1 cellular context compared by ENCODE assay signal in genomic region chr17:41692722-41693521, GRCh38.
TF ChIP-seq lines count a peak whose summit lies in the region.

No MANE protein-coding gene starts in this region.

TF ChIP-seq in HepG2, 621 proteins besides CTCF, POLR2A, EP300 and RAD21 (continued from another document and continues in another):
- TF ChIP-seq BRF2 (CRISPR knock-in tag; IDR thresholded peaks at IDR 0.05) (no peak), HCFC1 (IDR thresholded peaks at IDR 0.05; ENCODE audit: low read depth, low read length) (no peak), GATAD2A (CRISPR knock-in tag; IDR thresholded peaks at IDR 0.05) (no peak), ZNF296 (CRISPR knock-in tag; conservative IDR thresholded peaks at IDR 0.05) (no peak), KLF16 (CRISPR knock-in tag; IDR thresholded peaks at IDR 0.05) (no peak), NAIF1 (CRISPR knock-in tag; IDR thresholded peaks at IDR 0.05; ENCODE audit: borderline replicate concordance) (no peak), ZNF749 (CRISPR knock-in tag; IDR thresholded peaks at IDR 0.05; ENCODE audit: borderline replicate concordance) (no peak), SRSF4 (IDR thresholded peaks at IDR 0.05; ENCODE audit: low read depth, low read length, poor library complexity, severe bottlenecking) (no peak), XBP1 (CRISPR knock-in tag; IDR thresholded peaks at IDR 0.05) (no peak), ZNF709 (CRISPR knock-in tag; IDR thresholded peaks at IDR 0.05) (0 out of 2 replicates have a peak, but pooled peaks have one; percentile 16), TAF15 (IDR thresholded peaks at IDR 0.05; ENCODE audit: low read depth, low read length, poor library complexity, severe bottlenecking) (no peak), SP4 (CRISPR knock-in tag; IDR thresholded peaks at IDR 0.05) (no peak), ZNF282 (IDR thresholded peaks at IDR 0.05; ENCODE audit: partially characterized antibody) (no peak), SMAD1 (CRISPR knock-in tag; IDR thresholded peaks at IDR 0.05; ENCODE audit: borderline replicate concordance, low read depth) (no peak), ZMYM2 (CRISPR knock-in tag; IDR thresholded peaks at IDR 0.05) (no peak), FOXK2 (IDR thresholded peaks at IDR 0.05) (no peak), DBP (CRISPR knock-in tag; IDR thresholded peaks at IDR 0.05; ENCODE audit: not compliant biosample characterization) (no peak), ZNF20 (CRISPR knock-in tag; IDR thresholded peaks at IDR 0.05) (no peak), ZNF619 (CRISPR knock-in tag; IDR thresholded peaks at IDR 0.05) (no peak), RXRB (CRISPR knock-in tag; IDR thresholded peaks at IDR 0.05; ENCODE audit: borderline replicate concordance) (no peak), MBD4 (IDR thresholded peaks at IDR 0.05; ENCODE audit: borderline replicate concordance, low read length) (0 out of 2 replicates have a peak, but pooled peaks have one; percentile 1), ZNF235 (CRISPR knock-in tag; IDR thresholded peaks at IDR 0.05; ENCODE audit: borderline replicate concordance) (no peak), ZC3H13 (CRISPR knock-in tag; IDR thresholded peaks at IDR 0.05) (no peak; the same call in 1 of the 2 replicates), DNMT3B (CRISPR knock-in tag; conservative IDR thresholded peaks at IDR 0.05) (0 out of 2 replicates have a peak, but pooled peaks have one; percentile 23), ZNF350 (CRISPR knock-in tag; IDR thresholded peaks at IDR 0.05; ENCODE audit: borderline replicate concordance, low read depth) (no peak), ZSCAN30 (CRISPR knock-in tag; IDR thresholded peaks at IDR 0.05) (no peak), KDM1A (CRISPR knock-in tag; IDR thresholded peaks at IDR 0.05) (no peak), TIGD3 (CRISPR knock-in tag; IDR thresholded peaks at IDR 0.05; ENCODE audit: borderline replicate concordance) (no peak), PBX3 (CRISPR knock-in tag; IDR thresholded peaks at IDR 0.05; ENCODE audit: borderline replicate concordance) (no peak), SSRP1 (CRISPR knock-in tag; IDR thresholded peaks at IDR 0.05) (peak; percentile 85; the same call in 1 of the 2 replicates), ZSCAN20 (CRISPR knock-in tag; IDR thresholded peaks at IDR 0.05; ENCODE audit: borderline replicate concordance) (no peak), HDAC6 (IDR thresholded peaks at IDR 0.05; ENCODE audit: low read depth, low read length) (no peak), ZNF30 (CRISPR knock-in tag; IDR thresholded peaks at IDR 0.05) (no peak), ZSCAN25 (CRISPR knock-in tag; IDR thresholded peaks at IDR 0.05) (no peak), NCOA1 (CRISPR knock-in tag; IDR thresholded peaks at IDR 0.05) (no peak), ZNF512 (CRISPR knock-in tag; IDR thresholded peaks at IDR 0.05) (no peak)
- TF ChIP-seq, protein P1, sequence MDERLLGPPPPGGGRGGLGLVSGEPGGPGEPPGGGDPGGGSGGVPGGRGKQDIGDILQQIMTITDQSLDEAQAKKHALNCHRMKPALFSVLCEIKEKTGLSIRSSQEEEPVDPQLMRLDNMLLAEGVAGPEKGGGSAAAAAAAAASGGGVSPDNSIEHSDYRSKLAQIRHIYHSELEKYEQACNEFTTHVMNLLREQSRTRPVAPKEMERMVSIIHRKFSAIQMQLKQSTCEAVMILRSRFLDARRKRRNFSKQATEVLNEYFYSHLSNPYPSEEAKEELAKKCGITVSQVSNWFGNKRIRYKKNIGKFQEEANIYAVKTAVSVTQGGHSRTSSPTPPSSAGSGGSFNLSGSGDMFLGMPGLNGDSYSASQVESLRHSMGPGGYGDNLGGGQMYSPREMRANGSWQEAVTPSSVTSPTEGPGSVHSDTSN (CRISPR knock-in tag; IDR thresholded peaks at IDR 0.05): no peak
- TF ChIP-seq, protein P2, sequence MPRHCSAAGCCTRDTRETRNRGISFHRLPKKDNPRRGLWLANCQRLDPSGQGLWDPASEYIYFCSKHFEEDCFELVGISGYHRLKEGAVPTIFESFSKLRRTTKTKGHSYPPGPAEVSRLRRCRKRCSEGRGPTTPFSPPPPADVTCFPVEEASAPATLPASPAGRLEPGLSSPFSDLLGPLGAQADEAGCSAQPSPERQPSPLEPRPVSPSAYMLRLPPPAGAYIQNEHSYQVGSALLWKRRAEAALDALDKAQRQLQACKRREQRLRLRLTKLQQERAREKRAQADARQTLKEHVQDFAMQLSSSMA (CRISPR knock-in tag; IDR thresholded peaks at IDR 0.05): 0 out of 2 replicates have a peak, but pooled peaks have one; percentile 29
- TF ChIP-seq, protein P3, sequence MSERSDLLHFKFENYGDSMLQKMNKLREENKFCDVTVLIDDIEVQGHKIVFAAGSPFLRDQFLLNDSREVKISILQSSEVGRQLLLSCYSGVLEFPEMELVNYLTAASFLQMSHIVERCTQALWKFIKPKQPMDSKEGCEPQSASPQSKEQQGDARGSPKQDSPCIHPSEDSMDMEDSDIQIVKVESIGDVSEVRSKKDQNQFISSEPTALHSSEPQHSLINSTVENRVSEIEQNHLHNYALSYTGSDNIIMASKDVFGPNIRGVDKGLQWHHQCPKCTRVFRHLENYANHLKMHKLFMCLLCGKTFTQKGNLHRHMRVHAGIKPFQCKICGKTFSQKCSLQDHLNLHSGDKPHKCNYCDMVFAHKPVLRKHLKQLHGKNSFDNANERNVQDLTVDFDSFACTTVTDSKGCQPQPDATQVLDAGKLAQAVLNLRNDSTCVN (CRISPR knock-in tag; IDR thresholded peaks at IDR 0.05; ENCODE audit: borderline replicate concordance): no peak
- TF ChIP-seq, protein P4, sequence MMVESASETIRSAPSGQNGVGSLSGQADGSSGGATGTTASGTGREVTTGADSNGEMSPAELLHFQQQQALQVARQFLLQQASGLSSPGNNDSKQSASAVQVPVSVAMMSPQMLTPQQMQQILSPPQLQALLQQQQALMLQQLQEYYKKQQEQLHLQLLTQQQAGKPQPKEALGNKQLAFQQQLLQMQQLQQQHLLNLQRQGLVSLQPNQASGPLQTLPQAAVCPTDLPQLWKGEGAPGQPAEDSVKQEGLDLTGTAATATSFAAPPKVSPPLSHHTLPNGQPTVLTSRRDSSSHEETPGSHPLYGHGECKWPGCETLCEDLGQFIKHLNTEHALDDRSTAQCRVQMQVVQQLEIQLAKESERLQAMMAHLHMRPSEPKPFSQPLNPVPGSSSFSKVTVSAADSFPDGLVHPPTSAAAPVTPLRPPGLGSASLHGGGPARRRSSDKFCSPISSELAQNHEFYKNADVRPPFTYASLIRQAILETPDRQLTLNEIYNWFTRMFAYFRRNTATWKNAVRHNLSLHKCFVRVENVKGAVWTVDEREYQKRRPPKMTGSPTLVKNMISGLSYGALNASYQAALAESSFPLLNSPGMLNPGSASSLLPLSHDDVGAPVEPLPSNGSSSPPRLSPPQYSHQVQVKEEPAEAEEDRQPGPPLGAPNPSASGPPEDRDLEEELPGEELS (CRISPR knock-in tag; IDR thresholded peaks at IDR 0.05): no peak
- TF ChIP-seq, protein P5, sequence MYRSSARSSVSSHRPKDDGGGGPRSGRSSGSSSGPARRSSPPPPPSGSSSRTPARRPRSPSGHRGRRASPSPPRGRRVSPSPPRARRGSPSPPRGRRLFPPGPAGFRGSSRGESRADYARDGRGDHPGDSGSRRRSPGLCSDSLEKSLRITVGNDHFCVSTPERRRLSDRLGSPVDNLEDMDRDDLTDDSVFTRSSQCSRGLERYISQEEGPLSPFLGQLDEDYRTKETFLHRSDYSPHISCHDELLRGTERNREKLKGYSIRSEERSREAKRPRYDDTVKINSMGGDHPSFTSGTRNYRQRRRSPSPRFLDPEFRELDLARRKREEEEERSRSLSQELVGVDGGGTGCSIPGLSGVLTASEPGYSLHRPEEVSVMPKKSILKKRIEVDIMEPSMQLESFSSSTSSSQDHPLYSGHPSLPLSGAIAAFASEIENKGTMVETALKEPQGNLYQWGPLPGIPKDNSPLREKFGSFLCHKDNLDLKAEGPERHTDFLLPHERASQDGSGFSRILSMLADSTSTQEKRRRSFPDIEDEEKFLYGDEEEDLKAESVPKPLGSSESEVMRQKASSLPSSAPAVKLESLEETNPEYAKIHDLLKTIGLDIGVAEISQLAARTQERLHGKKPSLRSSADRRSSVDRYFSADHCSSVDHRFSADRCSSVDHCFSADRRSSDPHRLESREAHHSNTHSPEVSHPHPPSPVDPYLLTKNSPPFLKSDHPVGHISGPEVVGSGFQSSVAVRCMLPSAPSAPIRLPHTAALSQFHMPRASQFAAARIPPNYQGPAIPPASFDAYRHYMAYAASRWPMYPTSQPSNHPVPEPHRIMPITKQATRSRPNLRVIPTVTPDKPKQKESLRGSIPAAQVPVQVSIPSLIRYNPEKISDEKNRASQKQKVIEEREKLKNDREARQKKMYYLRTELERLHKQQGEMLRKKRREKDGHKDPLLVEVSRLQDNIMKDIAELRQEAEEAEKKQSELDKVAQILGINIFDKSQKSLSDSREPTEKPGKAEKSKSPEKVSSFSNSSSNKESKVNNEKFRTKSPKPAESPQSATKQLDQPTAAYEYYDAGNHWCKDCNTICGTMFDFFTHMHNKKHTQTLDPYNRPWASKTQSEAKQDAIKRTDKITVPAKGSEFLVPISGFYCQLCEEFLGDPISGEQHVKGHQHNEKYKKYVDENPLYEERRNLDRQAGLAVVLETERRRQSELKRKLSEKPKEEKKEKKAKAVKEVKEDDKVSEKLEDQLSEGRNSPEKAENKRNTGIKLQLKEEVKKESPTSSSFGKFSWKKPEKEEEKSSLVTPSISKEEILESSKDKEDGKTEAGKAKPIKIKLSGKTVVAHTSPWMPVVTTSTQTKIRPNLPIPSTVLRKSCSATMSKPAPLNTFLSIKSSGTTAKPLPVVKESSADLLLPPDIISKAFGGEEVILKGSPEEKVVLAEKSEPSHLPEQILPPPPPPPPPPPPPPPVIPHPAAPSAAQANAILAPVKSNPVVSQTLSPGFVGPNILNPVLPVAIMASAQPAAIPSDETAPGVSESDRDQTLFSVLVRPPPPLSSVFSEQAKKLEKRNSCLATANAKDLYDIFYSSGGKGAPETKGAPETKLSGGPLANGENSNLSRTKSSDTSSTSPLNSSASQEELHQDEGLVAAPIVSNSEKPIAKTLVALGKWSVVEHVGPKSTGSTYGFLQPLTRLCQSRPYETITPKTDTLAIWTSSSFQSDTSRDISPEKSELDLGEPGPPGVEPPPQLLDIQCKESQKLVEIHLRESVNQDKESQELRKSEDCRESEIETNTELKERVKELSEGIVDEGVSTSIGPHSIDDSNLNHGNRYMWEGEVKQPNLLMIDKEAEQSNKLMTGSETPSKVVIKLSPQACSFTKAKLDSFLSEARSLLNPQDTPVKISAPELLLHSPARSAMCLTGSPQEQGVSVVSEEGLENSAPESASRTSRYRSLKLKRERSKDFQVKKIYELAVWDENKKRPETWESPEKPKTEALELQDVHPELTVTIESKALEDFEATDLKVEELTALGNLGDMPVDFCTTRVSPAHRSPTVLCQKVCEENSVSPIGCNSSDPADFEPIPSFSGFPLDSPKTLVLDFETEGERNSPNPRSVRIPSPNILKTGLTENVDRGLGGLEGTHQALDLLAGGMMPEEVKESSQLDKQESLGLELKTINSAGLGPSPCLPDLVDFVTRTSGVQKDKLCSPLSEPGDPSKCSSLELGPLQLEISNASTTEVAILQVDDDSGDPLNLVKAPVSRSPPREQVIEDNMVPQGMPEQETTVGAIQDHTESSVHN (CRISPR knock-in tag; IDR thresholded peaks at IDR 0.05): peak; percentile 97
